ENCODE assay signal across 20 cellular contexts in the genomic region with DNA sequence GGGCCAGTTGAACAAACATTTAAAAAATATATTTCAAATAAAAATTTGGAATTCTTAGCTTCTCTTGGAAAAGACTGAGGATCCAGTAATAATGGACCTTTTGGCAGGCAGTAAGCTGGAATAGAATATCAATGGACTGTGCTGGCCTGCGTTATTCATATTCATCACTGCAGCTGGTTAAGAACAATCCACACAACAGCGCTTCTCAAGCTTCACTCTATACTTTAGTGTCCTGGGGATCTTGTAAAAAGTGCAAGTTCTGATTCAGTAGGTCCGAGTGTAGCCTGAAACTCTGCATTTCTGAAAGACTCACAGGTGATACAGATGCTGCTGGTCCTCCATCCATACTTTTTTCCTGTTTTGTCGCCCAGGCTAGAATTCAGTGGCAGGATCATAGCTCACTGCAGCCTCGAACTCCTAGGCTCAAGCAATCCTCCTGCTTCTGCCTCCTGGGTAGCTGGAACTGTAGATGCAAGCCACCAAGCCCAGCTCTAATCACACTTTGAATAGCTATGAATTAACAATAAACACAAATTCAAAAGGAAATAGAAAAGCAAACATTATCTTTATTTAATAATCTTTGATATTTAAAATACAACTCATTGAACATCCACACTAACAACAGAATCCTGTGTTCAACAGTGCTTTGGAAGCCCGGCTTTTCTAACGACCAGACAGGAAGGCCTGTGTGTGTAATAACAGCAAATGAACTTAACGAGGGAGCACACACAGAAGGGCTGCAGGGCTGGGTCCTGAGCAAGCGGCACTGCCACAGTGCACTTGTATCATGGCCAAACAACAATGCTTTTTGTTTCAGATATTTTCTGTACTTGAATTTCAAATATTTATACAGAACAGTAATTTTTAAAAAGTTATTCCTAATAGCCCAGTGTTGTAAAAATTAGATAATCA.
"Had no signal": no experiment of that assay in that cellular context is flagged by ENCODE, and none has a peak within 500 bp of the region (broad histone marks: within the 10 kb centered on the region; RNA-seq: fewer than 3 reads in every experiment).

No MANE protein-coding gene starts in this region.

- H3K27me3 ChIP-seq: breast epithelium, colonic mucosa, esophagus squamous epithelium, gastrocnemius medialis, heart left ventricle, upper lobe of left lung had no signal

- ATAC-seq: gastrocnemius medialis; heart left ventricle; left ventricle myocardium superior; naive thymus-derived CD4-positive, alpha-beta T cell had no signal

- DNase-seq: activated CD4-positive, alpha-beta memory T cell treated with anti-CD3 and anti-CD28 coated beads for 36 hours; activated CD4-positive, alpha-beta T cell treated with anti-CD3 and anti-CD28 coated beads for 48 hours; activated effector memory CD4-positive, alpha-beta T cell treated with Interleukin-2 at 50 U/mL for 16 hours; activated naive CD4-positive, alpha-beta T cell treated with anti-CD3 and anti-CD28 coated beads for 36 hours; activated naive CD8-positive, alpha-beta T cell treated with anti-CD3 and anti-CD28 coated beads, Interleukin-2, amount 10 ng/mL, durations not matched to agents 7 days and 5 days; activated T-cell treated with anti-CD3 and anti-CD28 coated beads, Interleukin-2, amount 50 U/mL, for 48 hours; amniotic stem cell; colonic mucosa; endodermal cell; esophagus squamous epithelium; gastrocnemius medialis; heart left ventricle; left ventricle myocardium superior; naive thymus-derived CD4-positive, alpha-beta T cell; retina; stimulated activated CD4-positive, alpha-beta T cell treated with anti-CD3 and anti-CD28 coated beads, Interleukin-2, amount 100 ng/mL, for 48 hours; stimulated activated naive CD4-positive, alpha-beta T cell; T1000; upper lobe of left lung had no signal

- H3K4me1 ChIP-seq: breast epithelium, colonic mucosa, esophagus squamous epithelium, gastrocnemius medialis, heart left ventricle, upper lobe of left lung had no signal

- H3K27ac ChIP-seq: breast epithelium, colonic mucosa, esophagus squamous epithelium, gastrocnemius medialis, heart left ventricle, upper lobe of left lung had no signal

- H3K9me3 ChIP-seq: breast epithelium, colonic mucosa, esophagus squamous epithelium, gastrocnemius medialis, heart left ventricle, upper lobe of left lung had no signal

- H3K36me3 ChIP-seq: breast epithelium, colonic mucosa had no signal

- H3K4me3 ChIP-seq: breast epithelium, colonic mucosa, esophagus squamous epithelium, gastrocnemius medialis, heart left ventricle, upper lobe of left lung had no signal
